ENCODE assay signal across 21 cellular contexts in genomic region chr16:3591991-3592390, GRCh38. TPM values are rescaled to one million over a fixed set of nuclear protein-coding genes. Genes with fewer than 3 reads are reported as not detected.
"Had no signal": no experiment of that assay in that cellular context is flagged by ENCODE, and none has a peak within 500 bp of the region (broad histone marks: within the 10 kb centered on the region; RNA-seq: fewer than 3 reads in every experiment).

No MANE protein-coding gene starts in this region.

- H3K9me3 Mint-ChIP-seq: central memory CD8-positive, alpha-beta T cell; naive thymus-derived CD8-positive, alpha-beta T cell; nephron progenitor cell; stimulated activated effector memory CD8-positive, alpha-beta T cell treated with anti-CD3 and anti-CD28 coated beads, Interleukin-12 subunit alpha, Interleukin-12 subunit beta, amount 100 ng/mL, for 72 hours had no signal

- H3K27ac Mint-ChIP-seq: nephron progenitor cell; stimulated activated effector memory CD8-positive, alpha-beta T cell treated with anti-CD3 and anti-CD28 coated beads, Interleukin-12 subunit alpha, Interleukin-12 subunit beta, amount 100 ng/mL, for 72 hours had no signal

- H3K27me3 ChIP-seq: esophagus squamous epithelium, ovary, sigmoid colon, transverse colon, vagina had no signal

- H3K36me3 ChIP-seq: ovary, transverse colon had no signal

- H3K4me3 ChIP-seq: coronary artery, esophagus squamous epithelium, ovary, sigmoid colon, transverse colon, vagina had no signal

- ATAC-seq: naive thymus-derived CD8-positive, alpha-beta T cell; stimulated activated effector memory CD8-positive, alpha-beta T cell treated with anti-CD3 and anti-CD28 coated beads, Interleukin-12 subunit alpha, Interleukin-12 subunit beta, amount 100 ng/mL, for 72 hours had no signal

- H3K4me3 Mint-ChIP-seq: central memory CD8-positive, alpha-beta T cell; naive thymus-derived CD8-positive, alpha-beta T cell; nephron progenitor cell; stimulated activated effector memory CD8-positive, alpha-beta T cell treated with anti-CD3 and anti-CD28 coated beads, Interleukin-12 subunit alpha, Interleukin-12 subunit beta, amount 100 ng/mL, for 72 hours had no signal

- H3K4me1 ChIP-seq: transverse colon, vagina had no signal

- DNase-seq: dermis blood vessel endothelial cell; effector memory CD4-positive, alpha-beta T cell; erythroblast; esophagus squamous epithelium; foreskin melanocyte; glutamatergic neuron; naive thymus-derived CD8-positive, alpha-beta T cell; nephron progenitor cell; nucleus accumbens; ovary; sigmoid colon; stimulated activated CD4-positive, alpha-beta T cell treated with anti-CD3 and anti-CD28 coated beads, Interleukin-2, amount 100 ng/mL, for 24 hours; stimulated activated CD4-positive, alpha-beta T cell treated with anti-CD3 and anti-CD28 coated beads, Interleukin-4, amount 100 ng/mL, for 24 hours; stimulated activated naive CD4-positive, alpha-beta T cell treated with Interleukin-2 at 50 U/mL for 16 hours; transverse colon had no signal

- H3K27me3 Mint-ChIP-seq: central memory CD8-positive, alpha-beta T cell; naive thymus-derived CD8-positive, alpha-beta T cell had no signal

- H3K27ac ChIP-seq: coronary artery, ovary, sigmoid colon, transverse colon, vagina had no signal

- H3K9me3 ChIP-seq: esophagus squamous epithelium, ovary, sigmoid colon, transverse colon, vagina had no signal

RNA-seq across cellular contexts. Expression of gene NLRC3, which starts 14.8 kb away (rescaled TPM):
- total RNA-seq: myocyte had no signal
- polyA plus RNA-seq: keratinocyte had no signal
